ENCODE assay signal across 1 cellular context in the genomic region with DNA sequence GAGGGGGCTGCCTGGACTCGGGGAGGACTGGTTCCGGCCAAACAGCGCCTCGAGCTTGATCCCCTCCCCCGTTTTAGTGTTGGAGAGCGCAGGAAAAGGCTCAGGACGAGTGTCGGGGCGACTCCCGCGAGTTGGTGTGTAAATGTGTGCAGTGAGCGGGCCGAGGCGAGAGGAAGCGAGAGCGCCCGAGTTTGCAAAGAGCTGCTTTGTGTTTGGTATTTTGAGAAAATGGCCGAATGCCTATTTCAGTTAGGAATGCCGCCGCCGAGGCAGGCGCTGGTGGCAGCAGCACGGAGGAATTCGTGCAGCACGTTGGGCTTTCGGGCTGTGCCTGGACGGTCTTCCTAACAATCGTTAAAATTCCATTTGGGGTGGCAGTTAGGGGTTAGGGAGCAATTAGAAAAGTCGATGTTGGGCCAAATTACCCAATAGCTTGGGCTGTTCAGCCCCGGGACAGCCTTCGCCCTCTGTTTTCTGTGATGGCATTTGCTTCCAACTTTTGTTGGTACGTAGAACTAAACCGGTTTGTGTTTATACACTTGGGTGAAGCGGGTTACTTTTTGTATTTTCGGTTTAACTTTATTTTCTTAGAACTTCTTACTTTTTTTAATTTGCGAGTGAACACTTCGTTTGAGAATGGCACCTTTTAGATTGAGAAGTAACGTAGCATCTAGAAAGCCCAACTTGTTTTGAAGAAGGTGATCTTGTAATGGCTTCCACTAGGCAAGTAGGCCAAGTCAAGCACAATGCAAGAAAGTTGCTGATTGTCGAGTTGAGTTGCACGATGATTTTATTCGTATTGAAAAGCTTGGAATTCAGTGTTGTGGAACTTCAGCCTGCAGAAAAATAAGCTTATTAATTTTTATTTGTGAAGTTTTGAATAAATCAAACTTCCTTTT.
A peak's percentile ranks its signal among the peaks of the same experiment; 100 is the strongest.
TF ChIP-seq lines count a peak whose summit lies in the region.

No MANE protein-coding gene starts in this region.

TF ChIP-seq in HepG2, 621 proteins besides CTCF, POLR2A, EP300 and RAD21 (continued from another document and continues in another):
- TF ChIP-seq, protein P1, sequence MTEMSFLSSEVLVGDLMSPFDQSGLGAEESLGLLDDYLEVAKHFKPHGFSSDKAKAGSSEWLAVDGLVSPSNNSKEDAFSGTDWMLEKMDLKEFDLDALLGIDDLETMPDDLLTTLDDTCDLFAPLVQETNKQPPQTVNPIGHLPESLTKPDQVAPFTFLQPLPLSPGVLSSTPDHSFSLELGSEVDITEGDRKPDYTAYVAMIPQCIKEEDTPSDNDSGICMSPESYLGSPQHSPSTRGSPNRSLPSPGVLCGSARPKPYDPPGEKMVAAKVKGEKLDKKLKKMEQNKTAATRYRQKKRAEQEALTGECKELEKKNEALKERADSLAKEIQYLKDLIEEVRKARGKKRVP (CRISPR knock-in tag; IDR thresholded peaks at IDR 0.05), result 0 out of 4 replicates have a peak, but pooled peaks of 1 of the 2 experiments have one; percentile 10
- TF ChIP-seq, protein P2, sequence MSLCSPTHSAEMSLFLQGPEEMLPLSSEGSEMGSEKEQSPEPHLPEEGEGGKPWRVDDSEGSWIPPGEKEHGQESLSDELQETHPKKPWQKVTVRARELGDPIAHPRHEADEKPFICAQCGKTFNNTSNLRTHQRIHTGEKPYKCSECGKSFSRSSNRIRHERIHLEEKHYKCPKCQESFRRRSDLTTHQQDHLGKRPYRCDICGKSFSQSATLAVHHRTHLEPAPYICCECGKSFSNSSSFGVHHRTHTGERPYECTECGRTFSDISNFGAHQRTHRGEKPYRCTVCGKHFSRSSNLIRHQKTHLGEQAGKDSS (CRISPR knock-in tag; IDR thresholded peaks at IDR 0.05; ENCODE audit: borderline replicate concordance, low read depth), result peak; percentile 32; the same call in 1 of the 2 replicates
- TF ChIP-seq, protein P3, sequence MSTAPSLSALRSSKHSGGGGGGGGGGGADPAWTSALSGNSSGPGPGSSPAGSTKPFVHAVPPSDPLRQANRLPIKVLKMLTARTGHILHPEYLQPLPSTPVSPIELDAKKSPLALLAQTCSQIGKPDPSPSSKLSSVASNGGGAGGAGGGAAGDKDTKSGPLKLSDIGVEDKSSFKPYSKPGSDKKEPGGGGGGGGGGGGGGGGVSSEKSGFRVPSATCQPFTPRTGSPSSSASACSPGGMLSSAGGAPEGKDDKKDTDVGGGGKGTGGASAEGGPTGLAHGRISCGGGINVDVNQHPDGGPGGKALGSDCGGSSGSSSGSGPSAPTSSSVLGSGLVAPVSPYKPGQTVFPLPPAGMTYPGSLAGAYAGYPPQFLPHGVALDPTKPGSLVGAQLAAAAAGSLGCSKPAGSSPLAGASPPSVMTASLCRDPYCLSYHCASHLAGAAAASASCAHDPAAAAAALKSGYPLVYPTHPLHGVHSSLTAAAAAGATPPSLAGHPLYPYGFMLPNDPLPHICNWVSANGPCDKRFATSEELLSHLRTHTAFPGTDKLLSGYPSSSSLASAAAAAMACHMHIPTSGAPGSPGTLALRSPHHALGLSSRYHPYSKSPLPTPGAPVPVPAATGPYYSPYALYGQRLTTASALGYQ (CRISPR knock-in tag; IDR thresholded peaks at IDR 0.05), result peak; percentile 30; the same call in 1 of the 2 replicates
- TF ChIP-seq ZNF605 (CRISPR knock-in tag; IDR thresholded peaks at IDR 0.05) (peak; percentile 48), ZNF160 (CRISPR knock-in tag; IDR thresholded peaks at IDR 0.05) (0 out of 2 replicates have a peak, but pooled peaks have one; percentile 17), YY1 (IDR thresholded peaks at IDR 0.05; ENCODE audit: insufficient read depth, insufficient replicate concordance, low read depth, low read length) (peak; percentile 80), KDM4B (CRISPR knock-in tag; IDR thresholded peaks at IDR 0.05) (0 out of 2 replicates have a peak, but pooled peaks have one; percentile 10), ZFAT (CRISPR knock-in tag; conservative IDR thresholded peaks at IDR 0.05) (0 out of 2 replicates have a peak, but pooled peaks have one; percentile 28), SUZ12 (IDR thresholded peaks at IDR 0.05; ENCODE audit: low read depth, low read length) (no peak), ZNF34 (CRISPR knock-in tag; IDR thresholded peaks at IDR 0.05; ENCODE audit: borderline replicate concordance) (0 out of 2 replicates have a peak, but pooled peaks have one; percentile 77), ZNF790 (CRISPR knock-in tag; IDR thresholded peaks at IDR 0.05; ENCODE audit: borderline replicate concordance) (no peak), XRCC5 (optimal IDR thresholded peaks at IDR 0.05; ENCODE audit: low read length) (peak; percentile 39), ZNF614 (CRISPR knock-in tag; IDR thresholded peaks at IDR 0.05; ENCODE audit: borderline replicate concordance) (0 out of 2 replicates have a peak, but pooled peaks have one; percentile 18), ZNF589 (CRISPR knock-in tag; conservative IDR thresholded peaks at IDR 0.05) (0 out of 2 replicates have a peak, but pooled peaks have one; percentile 25), REPIN1 (CRISPR knock-in tag; IDR thresholded peaks at IDR 0.05; ENCODE audit: borderline replicate concordance, low read depth) (peak; percentile 37; the same call in 1 of the 2 replicates), HOXA3 (CRISPR knock-in tag; IDR thresholded peaks at IDR 0.05) (peak; percentile 38; the same call in 1 of the 2 replicates), SNAPC2 (CRISPR knock-in tag; IDR thresholded peaks at IDR 0.05) (0 out of 2 replicates have a peak, but pooled peaks have one; percentile 41), KAT8 (CRISPR knock-in tag; IDR thresholded peaks at IDR 0.05) (0 out of 2 replicates have a peak, but pooled peaks have one; percentile 24), ZNF180 (CRISPR knock-in tag; IDR thresholded peaks at IDR 0.05; ENCODE audit: borderline replicate concordance, low read depth) (no peak), SAP130 (CRISPR knock-in tag; IDR thresholded peaks at IDR 0.05; ENCODE audit: low read depth) (peak; percentile 27; the same call in 1 of the 2 replicates), ZNF30 (CRISPR knock-in tag; IDR thresholded peaks at IDR 0.05) (no peak), FOXJ3 (CRISPR knock-in tag; IDR thresholded peaks at IDR 0.05; ENCODE audit: borderline replicate concordance) (peak; percentile 33; the same call in 1 of the 2 replicates), ZNF678 (CRISPR knock-in tag; IDR thresholded peaks at IDR 0.05) (0 out of 2 replicates have a peak, but pooled peaks have one; percentile 46)
- TF ChIP-seq, protein P4, sequence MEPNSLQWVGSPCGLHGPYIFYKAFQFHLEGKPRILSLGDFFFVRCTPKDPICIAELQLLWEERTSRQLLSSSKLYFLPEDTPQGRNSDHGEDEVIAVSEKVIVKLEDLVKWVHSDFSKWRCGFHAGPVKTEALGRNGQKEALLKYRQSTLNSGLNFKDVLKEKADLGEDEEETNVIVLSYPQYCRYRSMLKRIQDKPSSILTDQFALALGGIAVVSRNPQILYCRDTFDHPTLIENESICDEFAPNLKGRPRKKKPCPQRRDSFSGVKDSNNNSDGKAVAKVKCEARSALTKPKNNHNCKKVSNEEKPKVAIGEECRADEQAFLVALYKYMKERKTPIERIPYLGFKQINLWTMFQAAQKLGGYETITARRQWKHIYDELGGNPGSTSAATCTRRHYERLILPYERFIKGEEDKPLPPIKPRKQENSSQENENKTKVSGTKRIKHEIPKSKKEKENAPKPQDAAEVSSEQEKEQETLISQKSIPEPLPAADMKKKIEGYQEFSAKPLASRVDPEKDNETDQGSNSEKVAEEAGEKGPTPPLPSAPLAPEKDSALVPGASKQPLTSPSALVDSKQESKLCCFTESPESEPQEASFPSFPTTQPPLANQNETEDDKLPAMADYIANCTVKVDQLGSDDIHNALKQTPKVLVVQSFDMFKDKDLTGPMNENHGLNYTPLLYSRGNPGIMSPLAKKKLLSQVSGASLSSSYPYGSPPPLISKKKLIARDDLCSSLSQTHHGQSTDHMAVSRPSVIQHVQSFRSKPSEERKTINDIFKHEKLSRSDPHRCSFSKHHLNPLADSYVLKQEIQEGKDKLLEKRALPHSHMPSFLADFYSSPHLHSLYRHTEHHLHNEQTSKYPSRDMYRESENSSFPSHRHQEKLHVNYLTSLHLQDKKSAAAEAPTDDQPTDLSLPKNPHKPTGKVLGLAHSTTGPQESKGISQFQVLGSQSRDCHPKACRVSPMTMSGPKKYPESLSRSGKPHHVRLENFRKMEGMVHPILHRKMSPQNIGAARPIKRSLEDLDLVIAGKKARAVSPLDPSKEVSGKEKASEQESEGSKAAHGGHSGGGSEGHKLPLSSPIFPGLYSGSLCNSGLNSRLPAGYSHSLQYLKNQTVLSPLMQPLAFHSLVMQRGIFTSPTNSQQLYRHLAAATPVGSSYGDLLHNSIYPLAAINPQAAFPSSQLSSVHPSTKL (CRISPR knock-in tag; IDR thresholded peaks at IDR 0.05), result 0 out of 2 replicates have a peak, but pooled peaks have one; percentile 8
- TF ChIP-seq, protein P5, sequence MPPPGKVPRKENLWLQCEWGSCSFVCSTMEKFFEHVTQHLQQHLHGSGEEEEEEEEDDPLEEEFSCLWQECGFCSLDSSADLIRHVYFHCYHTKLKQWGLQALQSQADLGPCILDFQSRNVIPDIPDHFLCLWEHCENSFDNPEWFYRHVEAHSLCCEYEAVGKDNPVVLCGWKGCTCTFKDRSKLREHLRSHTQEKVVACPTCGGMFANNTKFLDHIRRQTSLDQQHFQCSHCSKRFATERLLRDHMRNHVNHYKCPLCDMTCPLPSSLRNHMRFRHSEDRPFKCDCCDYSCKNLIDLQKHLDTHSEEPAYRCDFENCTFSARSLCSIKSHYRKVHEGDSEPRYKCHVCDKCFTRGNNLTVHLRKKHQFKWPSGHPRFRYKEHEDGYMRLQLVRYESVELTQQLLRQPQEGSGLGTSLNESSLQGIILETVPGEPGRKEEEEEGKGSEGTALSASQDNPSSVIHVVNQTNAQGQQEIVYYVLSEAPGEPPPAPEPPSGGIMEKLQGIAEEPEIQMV (CRISPR knock-in tag; IDR thresholded peaks at IDR 0.05; ENCODE audit: low read depth), result no peak
- TF ChIP-seq, protein P6, sequence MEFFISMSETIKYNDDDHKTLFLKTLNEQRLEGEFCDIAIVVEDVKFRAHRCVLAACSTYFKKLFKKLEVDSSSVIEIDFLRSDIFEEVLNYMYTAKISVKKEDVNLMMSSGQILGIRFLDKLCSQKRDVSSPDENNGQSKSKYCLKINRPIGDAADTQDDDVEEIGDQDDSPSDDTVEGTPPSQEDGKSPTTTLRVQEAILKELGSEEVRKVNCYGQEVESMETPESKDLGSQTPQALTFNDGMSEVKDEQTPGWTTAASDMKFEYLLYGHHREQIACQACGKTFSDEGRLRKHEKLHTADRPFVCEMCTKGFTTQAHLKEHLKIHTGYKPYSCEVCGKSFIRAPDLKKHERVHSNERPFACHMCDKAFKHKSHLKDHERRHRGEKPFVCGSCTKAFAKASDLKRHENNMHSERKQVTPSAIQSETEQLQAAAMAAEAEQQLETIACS (CRISPR knock-in tag; IDR thresholded peaks at IDR 0.05), result peak; percentile 11; the same call in 1 of the 2 replicates
- TF ChIP-seq, protein P7, sequence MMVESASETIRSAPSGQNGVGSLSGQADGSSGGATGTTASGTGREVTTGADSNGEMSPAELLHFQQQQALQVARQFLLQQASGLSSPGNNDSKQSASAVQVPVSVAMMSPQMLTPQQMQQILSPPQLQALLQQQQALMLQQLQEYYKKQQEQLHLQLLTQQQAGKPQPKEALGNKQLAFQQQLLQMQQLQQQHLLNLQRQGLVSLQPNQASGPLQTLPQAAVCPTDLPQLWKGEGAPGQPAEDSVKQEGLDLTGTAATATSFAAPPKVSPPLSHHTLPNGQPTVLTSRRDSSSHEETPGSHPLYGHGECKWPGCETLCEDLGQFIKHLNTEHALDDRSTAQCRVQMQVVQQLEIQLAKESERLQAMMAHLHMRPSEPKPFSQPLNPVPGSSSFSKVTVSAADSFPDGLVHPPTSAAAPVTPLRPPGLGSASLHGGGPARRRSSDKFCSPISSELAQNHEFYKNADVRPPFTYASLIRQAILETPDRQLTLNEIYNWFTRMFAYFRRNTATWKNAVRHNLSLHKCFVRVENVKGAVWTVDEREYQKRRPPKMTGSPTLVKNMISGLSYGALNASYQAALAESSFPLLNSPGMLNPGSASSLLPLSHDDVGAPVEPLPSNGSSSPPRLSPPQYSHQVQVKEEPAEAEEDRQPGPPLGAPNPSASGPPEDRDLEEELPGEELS (CRISPR knock-in tag; IDR thresholded peaks at IDR 0.05), result peak; percentile 17; the same call in 1 of the 2 replicates
- TF ChIP-seq, protein P8, sequence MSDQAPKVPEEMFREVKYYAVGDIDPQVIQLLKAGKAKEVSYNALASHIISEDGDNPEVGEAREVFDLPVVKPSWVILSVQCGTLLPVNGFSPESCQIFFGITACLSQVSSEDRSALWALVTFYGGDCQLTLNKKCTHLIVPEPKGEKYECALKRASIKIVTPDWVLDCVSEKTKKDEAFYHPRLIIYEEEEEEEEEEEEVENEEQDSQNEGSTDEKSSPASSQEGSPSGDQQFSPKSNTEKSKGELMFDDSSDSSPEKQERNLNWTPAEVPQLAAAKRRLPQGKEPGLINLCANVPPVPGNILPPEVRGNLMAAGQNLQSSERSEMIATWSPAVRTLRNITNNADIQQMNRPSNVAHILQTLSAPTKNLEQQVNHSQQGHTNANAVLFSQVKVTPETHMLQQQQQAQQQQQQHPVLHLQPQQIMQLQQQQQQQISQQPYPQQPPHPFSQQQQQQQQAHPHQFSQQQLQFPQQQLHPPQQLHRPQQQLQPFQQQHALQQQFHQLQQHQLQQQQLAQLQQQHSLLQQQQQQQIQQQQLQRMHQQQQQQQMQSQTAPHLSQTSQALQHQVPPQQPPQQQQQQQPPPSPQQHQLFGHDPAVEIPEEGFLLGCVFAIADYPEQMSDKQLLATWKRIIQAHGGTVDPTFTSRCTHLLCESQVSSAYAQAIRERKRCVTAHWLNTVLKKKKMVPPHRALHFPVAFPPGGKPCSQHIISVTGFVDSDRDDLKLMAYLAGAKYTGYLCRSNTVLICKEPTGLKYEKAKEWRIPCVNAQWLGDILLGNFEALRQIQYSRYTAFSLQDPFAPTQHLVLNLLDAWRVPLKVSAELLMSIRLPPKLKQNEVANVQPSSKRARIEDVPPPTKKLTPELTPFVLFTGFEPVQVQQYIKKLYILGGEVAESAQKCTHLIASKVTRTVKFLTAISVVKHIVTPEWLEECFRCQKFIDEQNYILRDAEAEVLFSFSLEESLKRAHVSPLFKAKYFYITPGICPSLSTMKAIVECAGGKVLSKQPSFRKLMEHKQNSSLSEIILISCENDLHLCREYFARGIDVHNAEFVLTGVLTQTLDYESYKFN (CRISPR knock-in tag; conservative IDR thresholded peaks at IDR 0.05), result peak; percentile 22; the same call in 1 of the 2 replicates
- TF ChIP-seq, protein P9, sequence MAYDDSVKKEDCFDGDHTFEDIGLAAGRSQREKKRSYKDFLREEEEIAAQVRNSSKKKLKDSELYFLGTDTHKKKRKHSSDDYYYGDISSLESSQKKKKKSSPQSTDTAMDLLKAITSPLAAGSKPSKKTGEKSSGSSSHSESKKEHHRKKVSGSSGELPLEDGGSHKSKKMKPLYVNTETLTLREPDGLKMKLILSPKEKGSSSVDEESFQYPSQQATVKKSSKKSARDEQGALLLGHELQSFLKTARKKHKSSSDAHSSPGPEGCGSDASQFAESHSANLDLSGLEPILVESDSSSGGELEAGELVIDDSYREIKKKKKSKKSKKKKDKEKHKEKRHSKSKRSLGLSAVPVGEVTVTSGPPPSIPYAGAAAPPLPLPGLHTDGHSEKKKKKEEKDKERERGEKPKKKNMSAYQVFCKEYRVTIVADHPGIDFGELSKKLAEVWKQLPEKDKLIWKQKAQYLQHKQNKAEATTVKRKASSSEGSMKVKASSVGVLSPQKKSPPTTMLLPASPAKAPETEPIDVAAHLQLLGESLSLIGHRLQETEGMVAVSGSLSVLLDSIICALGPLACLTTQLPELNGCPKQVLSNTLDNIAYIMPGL (CRISPR knock-in tag; IDR thresholded peaks at IDR 0.05; ENCODE audit: borderline replicate concordance in 1 of 2, low read depth in 1 of 2), result peak; percentile 33 to 73; a peak in 2 of 4 replicates
- TF ChIP-seq, protein P10, sequence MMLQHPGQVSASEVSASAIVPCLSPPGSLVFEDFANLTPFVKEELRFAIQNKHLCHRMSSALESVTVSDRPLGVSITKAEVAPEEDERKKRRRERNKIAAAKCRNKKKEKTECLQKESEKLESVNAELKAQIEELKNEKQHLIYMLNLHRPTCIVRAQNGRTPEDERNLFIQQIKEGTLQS (CRISPR knock-in tag; IDR thresholded peaks at IDR 0.05), result 0 out of 2 replicates have a peak, but pooled peaks have one; percentile 18
